21 cellular contexts compared by ENCODE assay signal in the genomic region with DNA sequence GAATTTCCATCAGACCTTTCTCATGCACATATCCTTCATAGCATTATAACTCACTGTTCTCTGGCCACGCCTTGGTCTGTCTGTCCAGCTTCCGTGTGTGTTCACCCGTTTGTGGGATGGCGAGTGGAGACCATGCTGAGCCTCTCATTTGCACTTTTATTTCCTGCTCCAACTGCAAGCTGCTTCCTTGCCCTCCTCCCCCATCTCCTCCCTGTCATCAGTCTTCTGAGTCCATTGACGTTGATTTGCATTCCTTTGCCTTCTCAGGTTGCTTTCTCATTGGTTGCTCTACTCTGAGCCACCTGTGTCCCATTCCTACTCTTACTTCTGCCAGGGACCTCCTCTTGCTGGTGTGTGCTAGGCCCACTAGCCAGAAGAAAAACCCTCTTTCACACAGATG.
DNase-seq lines count a peak whose midpoint lies in the region; ATAC-seq and TF ChIP-seq lines count a peak whose summit lies in the region.
"Had no signal": no experiment of that assay in that cellular context is flagged by ENCODE, and none has a peak within 500 bp of the region (broad histone marks: within the 10 kb centered on the region; RNA-seq: fewer than 3 reads in every experiment).

No MANE protein-coding gene starts in this region.

- H3K9me3 Mint-ChIP-seq in brain = peaks cover 0 to 2% (median 0%) of the 10 kb centered on the region in 5 experiments
- H3K9me3 Mint-ChIP-seq: immature natural killer cell; natural killer cell treated with Interleukin-12 subunit alpha and Interleukin-12 subunit beta and Interleukin-15 and Interleukin-18, amount 100 ng/mL, for 72 hours had no signal

- H3K27me3 Mint-ChIP-seq in brain = peaks cover 6% of the 10 kb centered on the region

- intact Hi-C loops in left colon (cut with DNase I, micrococcal nuclease) = no loop called here

- peak overlapping the region in 4 of 5 experiments; percentile 22 to 54 (median 38) for H3K27ac Mint-ChIP-seq in brain
- H3K27ac Mint-ChIP-seq: activated CD8-positive, alpha-beta memory T cell treated with anti-CD3 and anti-CD28 coated beads, Interleukin-2, amount 10 ng/mL, durations not matched to agents 7 days and 5 days; immature natural killer cell; natural killer cell treated with Interleukin-12 subunit alpha and Interleukin-12 subunit beta and Interleukin-15 and Interleukin-18, amount 100 ng/mL, for 72 hours had no signal

- TF ChIP-seq CTCF in brain (conservative IDR thresholded peaks at IDR 0.05) = no peak
- no peak for TF ChIP-seq CTCF in GM20000 (IDR thresholded peaks at IDR 0.05; ENCODE audit: extremely low read depth, missing control alignments)

- DNase-seq in NCI-H2171 treated with DMSO at 0.1 percent for 48 hours (lab: John Stamatoyannopoulos, UW) (peak; percentile 41), NCI-H2171 (lab: John Stamatoyannopoulos, UW) (no peak), left colon (peak; percentile 50 to 80), ureter (ENCODE audit: low spot score) (peak; percentile 55), GM20000 (ENCODE audit: low spot score) (no peak), SHP77 treated with DMSO at 0.1 percent for 48 hours (lab: John Stamatoyannopoulos, UW) (no peak)
- DNase-seq: 8988T; activated CD8-positive, alpha-beta memory T cell treated with anti-CD3 and anti-CD28 coated beads, Interleukin-2, amount 10 ng/mL, durations not matched to agents 7 days and 5 days; activated effector memory CD4-positive, alpha-beta T cell treated with Interleukin-2 at 50 U/mL for 16 hours; adrenal gland; DMS79; erythroblast; immature natural killer cell; mammary epithelial cell; NCI-H748 treated with DMSO at 0.1 percent for 48 hours; Peyer's patch; stimulated activated naive CD4-positive, alpha-beta T cell treated with Interleukin-2 at 50 U/mL for 16 hours; trophoblast cell had no signal

- ATAC-seq in left colon (peak; percentile 77), HG02642 (IDR thresholded peaks at IDR 0.05; ENCODE audit: poor library complexity, unreplicated experiment) (no peak)
- ATAC-seq: activated CD8-positive, alpha-beta memory T cell treated with anti-CD3 and anti-CD28 coated beads, Interleukin-2, amount 10 ng/mL, durations not matched to agents 7 days and 5 days; natural killer cell treated with Interleukin-12 subunit alpha and Interleukin-12 subunit beta and Interleukin-15 and Interleukin-18, amount 100 ng/mL, for 72 hours had no signal

- H3K4me3 Mint-ChIP-seq in brain = no peak overlapping the region
- H3K4me3 Mint-ChIP-seq: activated CD8-positive, alpha-beta memory T cell treated with anti-CD3 and anti-CD28 coated beads, Interleukin-2, amount 10 ng/mL, durations not matched to agents 7 days and 5 days; immature natural killer cell; natural killer cell treated with Interleukin-12 subunit alpha and Interleukin-12 subunit beta and Interleukin-15 and Interleukin-18, amount 100 ng/mL, for 72 hours had no signal

- H3K4me1 Mint-ChIP-seq in brain = peaks cover 85% of the 10 kb centered on the region
- H3K4me1 Mint-ChIP-seq: activated CD8-positive, alpha-beta memory T cell treated with anti-CD3 and anti-CD28 coated beads, Interleukin-2, amount 10 ng/mL, durations not matched to agents 7 days and 5 days; immature natural killer cell had no signal

- H3K36me3 Mint-ChIP-seq in brain = no peaks in the 10 kb centered on the region
- H3K36me3 Mint-ChIP-seq: activated CD8-positive, alpha-beta memory T cell treated with anti-CD3 and anti-CD28 coated beads, Interleukin-2, amount 10 ng/mL, durations not matched to agents 7 days and 5 days; immature natural killer cell; natural killer cell treated with Interleukin-12 subunit alpha and Interleukin-12 subunit beta and Interleukin-15 and Interleukin-18, amount 100 ng/mL, for 72 hours had no signal

Comparison
In these comparisons a context has a peak if more than half of its experiments do, and no peak if none do; other contexts are left out.
1. DNase-seq: peak in NCI-H2171 treated with DMSO at 0.1 percent for 48 hours (single experiment), left colon (2 of 2) and ureter (single experiment); none in NCI-H2171 (single experiment), GM20000 (single experiment) and SHP77 treated with DMSO at 0.1 percent for 48 hours (single experiment).